1 cellular context compared by ENCODE assay signal in the genomic region with DNA sequence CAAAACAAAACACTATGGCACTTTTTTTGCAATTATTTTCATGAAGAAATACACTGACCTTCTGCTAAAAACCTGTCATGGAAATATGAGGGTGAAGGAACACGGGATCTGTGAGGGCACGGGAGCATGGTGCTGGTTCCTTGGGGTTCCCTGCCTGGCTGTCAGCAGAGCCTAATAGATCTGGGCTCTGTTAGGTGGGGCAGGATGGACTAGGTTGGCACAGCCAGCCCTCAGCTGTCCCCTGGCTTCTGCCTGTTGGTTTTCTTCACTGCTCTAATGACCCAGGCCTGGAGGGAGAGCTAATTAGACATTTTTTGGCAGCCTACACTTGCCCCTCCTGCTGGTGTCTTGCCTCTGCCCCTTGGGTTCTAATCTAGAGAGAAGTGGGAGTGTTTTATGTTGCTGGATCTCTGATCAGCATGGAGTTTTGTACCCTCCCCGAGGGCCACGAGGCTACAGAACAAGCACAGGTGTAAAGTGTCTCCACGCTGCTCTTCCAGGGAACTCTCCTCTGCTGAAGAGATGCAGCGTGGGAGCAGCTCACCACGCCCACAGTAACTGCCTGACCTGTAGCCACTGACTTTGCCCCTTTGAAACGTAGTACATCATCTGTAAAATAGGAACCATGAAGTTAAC.
TF ChIP-seq lines count a peak whose summit lies in the region.

No MANE protein-coding gene starts in this region.

TF ChIP-seq in HepG2, 621 proteins besides CTCF, POLR2A, EP300 and RAD21 (continued from another document):
- TF ChIP-seq, protein P1, sequence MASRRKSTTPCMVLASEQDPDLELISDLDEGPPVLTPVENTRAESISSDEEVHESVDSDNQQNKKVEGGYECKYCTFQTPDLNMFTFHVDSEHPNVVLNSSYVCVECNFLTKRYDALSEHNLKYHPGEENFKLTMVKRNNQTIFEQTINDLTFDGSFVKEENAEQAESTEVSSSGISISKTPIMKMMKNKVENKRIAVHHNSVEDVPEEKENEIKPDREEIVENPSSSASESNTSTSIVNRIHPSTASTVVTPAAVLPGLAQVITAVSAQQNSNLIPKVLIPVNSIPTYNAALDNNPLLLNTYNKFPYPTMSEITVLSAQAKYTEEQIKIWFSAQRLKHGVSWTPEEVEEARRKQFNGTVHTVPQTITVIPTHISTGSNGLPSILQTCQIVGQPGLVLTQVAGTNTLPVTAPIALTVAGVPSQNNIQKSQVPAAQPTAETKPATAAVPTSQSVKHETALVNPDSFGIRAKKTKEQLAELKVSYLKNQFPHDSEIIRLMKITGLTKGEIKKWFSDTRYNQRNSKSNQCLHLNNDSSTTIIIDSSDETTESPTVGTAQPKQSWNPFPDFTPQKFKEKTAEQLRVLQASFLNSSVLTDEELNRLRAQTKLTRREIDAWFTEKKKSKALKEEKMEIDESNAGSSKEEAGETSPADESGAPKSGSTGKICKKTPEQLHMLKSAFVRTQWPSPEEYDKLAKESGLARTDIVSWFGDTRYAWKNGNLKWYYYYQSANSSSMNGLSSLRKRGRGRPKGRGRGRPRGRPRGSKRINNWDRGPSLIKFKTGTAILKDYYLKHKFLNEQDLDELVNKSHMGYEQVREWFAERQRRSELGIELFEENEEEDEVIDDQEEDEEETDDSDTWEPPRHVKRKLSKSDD (CRISPR knock-in tag; IDR thresholded peaks at IDR 0.05; ENCODE audit: low read depth) = no peak
- TF ChIP-seq HNRNPUL1 (IDR thresholded peaks at IDR 0.05; ENCODE audit: low read depth, low read length) (no peak), ZNF121 (CRISPR knock-in tag; IDR thresholded peaks at IDR 0.05) (no peak), ZNF550 (CRISPR knock-in tag; IDR thresholded peaks at IDR 0.05; ENCODE audit: borderline replicate concordance) (no peak), ZNF33B (CRISPR knock-in tag; IDR thresholded peaks at IDR 0.05) (no peak), ZNF629 (CRISPR knock-in tag; conservative IDR thresholded peaks at IDR 0.05) (no peak), HDAC6 (IDR thresholded peaks at IDR 0.05; ENCODE audit: low read depth, low read length) (no peak), KLF11 (CRISPR knock-in tag; IDR thresholded peaks at IDR 0.05) (no peak), TOPORS (CRISPR knock-in tag; IDR thresholded peaks at IDR 0.05) (no peak), SRSF9 (IDR thresholded peaks at IDR 0.05; ENCODE audit: borderline replicate concordance, insufficient read depth, low read depth, low read length, poor library complexity, severe bottlenecking) (no peak), ZNF180 (CRISPR knock-in tag; IDR thresholded peaks at IDR 0.05; ENCODE audit: borderline replicate concordance, low read depth) (no peak), U2AF2 (IDR thresholded peaks at IDR 0.05; ENCODE audit: low read depth, low read length) (no peak)
- TF ChIP-seq, protein P2, sequence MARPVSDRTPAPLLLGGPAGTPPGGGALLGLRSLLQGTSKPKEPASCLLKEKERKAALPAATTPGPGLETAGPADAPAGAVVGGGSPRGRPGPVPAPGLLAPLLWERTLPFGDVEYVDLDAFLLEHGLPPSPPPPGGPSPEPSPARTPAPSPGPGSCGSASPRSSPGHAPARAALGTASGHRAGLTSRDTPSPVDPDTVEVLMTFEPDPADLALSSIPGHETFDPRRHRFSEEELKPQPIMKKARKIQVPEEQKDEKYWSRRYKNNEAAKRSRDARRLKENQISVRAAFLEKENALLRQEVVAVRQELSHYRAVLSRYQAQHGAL (CRISPR knock-in tag; IDR thresholded peaks at IDR 0.05; ENCODE audit: not compliant biosample characterization) = no peak
- TF ChIP-seq, protein P3, sequence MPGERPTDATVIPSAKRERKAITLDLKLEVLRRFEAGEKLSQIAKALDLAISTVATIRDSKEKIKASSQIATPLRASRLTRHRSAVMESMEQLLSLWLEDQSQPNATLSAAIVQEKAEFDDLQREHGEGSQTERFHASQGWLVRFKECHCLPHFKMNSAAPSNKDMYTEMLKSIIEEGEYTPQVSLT (CRISPR knock-in tag; IDR thresholded peaks at IDR 0.05; ENCODE audit: borderline replicate concordance, low read depth) = no peak
